Comparison of ENCODE assay signal across 8 cellular contexts in the genomic region with DNA sequence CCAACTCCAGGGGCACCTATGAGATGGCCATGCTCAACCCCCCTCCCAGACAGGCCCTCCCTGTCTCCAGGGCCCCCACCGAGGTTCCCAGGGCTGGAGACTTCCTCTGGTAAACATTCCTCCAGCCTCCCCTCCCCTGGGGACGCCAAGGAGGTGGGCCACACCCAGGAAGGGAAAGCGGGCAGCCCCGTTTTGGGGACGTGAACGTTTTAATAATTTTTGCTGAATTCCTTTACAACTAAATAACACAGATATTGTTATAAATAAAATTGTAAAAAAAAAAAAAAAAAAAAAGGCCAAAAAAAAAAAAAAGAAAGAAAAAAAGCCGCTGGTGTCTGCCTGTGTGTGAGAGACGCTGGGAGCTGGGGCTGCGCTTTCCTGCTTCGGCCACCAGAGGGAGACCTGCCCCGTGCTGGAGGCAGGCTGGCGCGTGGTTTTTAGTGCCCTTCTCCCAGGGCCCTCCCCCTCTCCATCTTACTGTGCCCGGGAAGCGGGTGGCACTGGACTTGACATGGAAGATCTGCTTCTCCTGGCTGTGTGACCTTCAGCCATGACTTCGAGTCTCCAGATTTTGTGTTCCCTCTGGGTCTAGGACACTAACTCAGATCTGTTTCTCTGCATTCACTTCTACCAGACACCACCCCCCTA. TPM values are rescaled to one million over a fixed set of nuclear protein-coding genes. Genes with fewer than 3 reads are reported as not detected.
DNase-seq lines count a peak whose midpoint lies in the region; ATAC-seq and TF ChIP-seq lines count a peak whose summit lies in the region.

No MANE protein-coding gene starts in this region.

- no peak overlapping the region for H3K27ac ChIP-seq in HL-60 (replicated peaks)
- H3K27ac ChIP-seq in lower lobe of right lung, result no peak overlapping the region

- intact Hi-C loops in lower lobe of right lung (cut with DNase I), result no loop called here

- H3K27me3 ChIP-seq in HL-60 (ENCODE audit: insufficient read depth, poor library complexity, severe bottlenecking) (peaks cover 35% of the 10 kb centered on the region), lower lobe of right lung (ENCODE audit: low read depth) (peaks cover 40% of the 10 kb centered on the region)

- no peaks in the 10 kb centered on the region for H3K9me3 Mint-ChIP-seq in activated CD4-positive, alpha-beta memory T cell treated with anti-CD3 and anti-CD28 coated beads, Interleukin-2, amount 10 ng/mL, durations not matched to agents 7 days and 5 days

- H3K4me1 Mint-ChIP-seq in activated CD4-positive, alpha-beta memory T cell treated with anti-CD3 and anti-CD28 coated beads, Interleukin-2, amount 10 ng/mL, durations not matched to agents 7 days and 5 days, result peaks cover 39% of the 10 kb centered on the region

- DNase-seq in ELR (ENCODE audit: low read depth) (peak; percentile 85), HL-60 (ENCODE audit: low read depth in 1 of 2, low spot score in 1 of 2) (peak; percentile 78 to 84), NCI-H774 (lab: John Stamatoyannopoulos, UW) (peak; percentile 87), dermis blood vessel endothelial cell (peak; percentile 89), lower lobe of right lung (peak; percentile 90)
- peak; percentile 87 for DNase-seq in activated CD4-positive, alpha-beta memory T cell treated with anti-CD3 and anti-CD28 coated beads, Interleukin-2, amount 10 ng/mL, durations not matched to agents 7 days and 5 days
- DNase-seq in stimulated activated CD8-positive, alpha-beta memory T cell treated with anti-CD3 and anti-CD28 coated beads, Interleukin-15, amount 100 ng/mL, for 1 hour (ENCODE audit: low read depth), result peak; percentile 73

- H3K36me3 Mint-ChIP-seq in activated CD4-positive, alpha-beta memory T cell treated with anti-CD3 and anti-CD28 coated beads, Interleukin-2, amount 10 ng/mL, durations not matched to agents 7 days and 5 days (ENCODE audit: low read depth), result no peaks in the 10 kb centered on the region

- CTCF ChIA-PET in activated CD4-positive, alpha-beta memory T cell treated with anti-CD3 and anti-CD28 coated beads, Interleukin-2, amount 10 ng/mL, durations not matched to agents 7 days and 5 days (lab: Charles Lee), result interaction anchor here (0.6 to 8.5 kb wide), 29 partner anchors 10 to 1525 kb away, joined by 3 to 253 read pairs (median 3); a partner anchor contains a TSS

- TF ChIP-seq CTCF in HL-60 (IDR thresholded peaks at IDR 0.05; ENCODE audit: insufficient read depth, low read length), result peak; percentile 88
- TF ChIP-seq CTCF in lower lobe of right lung (IDR thresholded peaks at IDR 0.05), result peak; percentile 96

- peak overlapping the region; percentile 3 for H3K27ac Mint-ChIP-seq in activated CD4-positive, alpha-beta memory T cell treated with anti-CD3 and anti-CD28 coated beads, Interleukin-2, amount 10 ng/mL, durations not matched to agents 7 days and 5 days

- H3K4me3 Mint-ChIP-seq in activated CD4-positive, alpha-beta memory T cell treated with anti-CD3 and anti-CD28 coated beads, Interleukin-2, amount 10 ng/mL, durations not matched to agents 7 days and 5 days, result no peak overlapping the region

- POLR2A ChIA-PET in activated CD4-positive, alpha-beta memory T cell treated with anti-CD3 and anti-CD28 coated beads, Interleukin-2, amount 10 ng/mL, durations not matched to agents 7 days and 5 days (lab: Charles Lee), result interaction anchor here (1.8 to 3.0 kb wide), 3 partner anchors 25 to 101 kb away, joined by 6 to 28 read pairs (median 24); a partner anchor contains a TSS

- no peaks in the 10 kb centered on the region for H3K9me3 ChIP-seq in lower lobe of right lung

- H3K4me1 ChIP-seq in lower lobe of right lung, result peaks cover 39% of the 10 kb centered on the region

- peaks cover 41% of the 10 kb centered on the region for H3K27me3 Mint-ChIP-seq in activated CD4-positive, alpha-beta memory T cell treated with anti-CD3 and anti-CD28 coated beads, Interleukin-2, amount 10 ng/mL, durations not matched to agents 7 days and 5 days

- H3K4me3 ChIP-seq in HL-60 (replicated peaks; ENCODE audit: insufficient read depth, low read length) (no peak overlapping the region), lower lobe of right lung (no peak overlapping the region)

- peaks cover 46% of the 10 kb centered on the region for H3K36me3 ChIP-seq in lower lobe of right lung

- ATAC-seq in lower lobe of right lung (peak; percentile 87 to 88), HG03139 (IDR thresholded peaks at IDR 0.05; ENCODE audit: unreplicated experiment) (no peak)

RNA-seq across cellular contexts. Expression of a gene that starts 3.4 kb away (rescaled TPM):
- 1 to 10 TPM in 1 of 2 experiments, under 1 TPM in 1; 0.81 to 1.1 TPM for total RNA-seq in activated CD4-positive, alpha-beta memory T cell treated with anti-CD3 and anti-CD28 coated beads, Interleukin-2, amount 10 ng/mL, durations not matched to agents 7 days and 5 days
- total RNA-seq in dermis blood vessel endothelial cell (0.51 TPM in 1 of 2 replicates, not detected in the other), lower lobe of right lung (not detected)

RNA-seq across cellular contexts. Expression of a gene that starts 16.3 kb away (rescaled TPM):
- total RNA-seq in activated CD4-positive, alpha-beta memory T cell treated with anti-CD3 and anti-CD28 coated beads, Interleukin-2, amount 10 ng/mL, durations not matched to agents 7 days and 5 days, result 100 to 1,000 TPM; 224 to 244 TPM
- 140 and 291 TPM in 2 replicates for total RNA-seq in dermis blood vessel endothelial cell
- total RNA-seq in lower lobe of right lung, result 66.6 TPM

RNA-seq across cellular contexts. Expression of a gene that starts 37.8 kb away (rescaled TPM):
- total RNA-seq in activated CD4-positive, alpha-beta memory T cell treated with anti-CD3 and anti-CD28 coated beads, Interleukin-2, amount 10 ng/mL, durations not matched to agents 7 days and 5 days, result 1 to 10 TPM; 4.1 to 4.5 TPM
- total RNA-seq in dermis blood vessel endothelial cell, result 0.65 TPM in 1 of 2 replicates, not detected in the other
- total RNA-seq in lower lobe of right lung, result 8.7 TPM
